14 cellular contexts compared by ENCODE assay signal in genomic region chr6:157892363-157892878, GRCh38.
A peak's percentile ranks its signal among the peaks of the same experiment; 100 is the strongest.
DNase-seq lines count a peak whose midpoint lies in the region; ATAC-seq and TF ChIP-seq lines count a peak whose summit lies in the region.
"Had no signal": no experiment of that assay in that cellular context is flagged by ENCODE, and none has a peak within 500 bp of the region (broad histone marks: within the 10 kb centered on the region; RNA-seq: fewer than 3 reads in every experiment).

No MANE protein-coding gene starts in this region.

- 0 out of 2 replicates have a peak, but pooled peaks cover 6% of the 10 kb centered on the region for H4K20me1 ChIP-seq in GM23248 (ENCODE audit: insufficient read depth)

- POLR2A ChIA-PET in activated CD4-positive, alpha-beta memory T cell treated with anti-CD3 and anti-CD28 coated beads, Interleukin-2, amount 10 ng/mL, durations not matched to agents 7 days and 5 days (lab: Charles Lee) = interaction anchor here (1.1 to 1.9 kb wide), 7 partner anchors 7 to 134 kb away, joined by 3 to 6 read pairs (median 3); partner anchors contain the start of gene SYNJ2

- no peaks in the 10 kb centered on the region for H3K27me3 ChIP-seq in GM23248 (replicated peaks; ENCODE audit: insufficient read depth)

- peak overlapping the region; percentile 87 for H3K27ac Mint-ChIP-seq in activated naive CD4-positive, alpha-beta T cell treated with anti-CD3 and anti-CD28 coated beads, Interleukin-2, amount 50 U/mL, for 24 hours
- H3K27ac Mint-ChIP-seq in activated CD4-positive, alpha-beta memory T cell treated with anti-CD3 and anti-CD28 coated beads, Interleukin-2, amount 10 ng/mL, durations not matched to agents 7 days and 5 days = peak overlapping the region; percentile 59
- H3K27ac Mint-ChIP-seq in stimulated activated naive CD8-positive, alpha-beta T cell treated with anti-CD3 and anti-CD28 coated beads, Interleukin-15, amount 100 ng/mL, for 72 hours = peak overlapping the region in 1 of 2 donors; percentile 75

- no peaks in the 10 kb centered on the region for H3K9me3 ChIP-seq in GM23248 (ENCODE audit: low read depth)
- H3K9me3 ChIP-seq: mucosa of descending colon had no signal

- DNase-seq in activated naive CD4-positive, alpha-beta T cell treated with Interleukin-2 at 50 U/mL for 16 hours = no peak
- DNase-seq in activated CD4-positive, alpha-beta memory T cell treated with anti-CD3 and anti-CD28 coated beads, Interleukin-2, amount 10 ng/mL, durations not matched to agents 7 days and 5 days = no peak
- peak; percentile 31 for DNase-seq in choroid plexus epithelial cell (ENCODE audit: low read depth)
- DNase-seq in stimulated activated naive CD8-positive, alpha-beta T cell treated with anti-CD3 and anti-CD28 coated beads, Interleukin-15, amount 100 ng/mL, for 72 hours = no peak
- no peak for DNase-seq in UCSD-AML1 (lab: John Stamatoyannopoulos, UW; ENCODE audit: unreplicated experiment)
- DNase-seq in effector CD8-positive, alpha-beta T cell (lab: John Stamatoyannopoulos, UW) = no peak
- DNase-seq in GM23248 = no peak
- DNase-seq: activated CD8-positive, alpha-beta memory T cell treated with anti-CD3 and anti-CD28 coated beads, Interleukin-2, amount 50 U/mL, for 48 hours; anterior cingulate cortex; foreskin fibroblast; mucosa of descending colon; RPMI8226; stimulated activated CD4-positive, alpha-beta T cell treated with anti-CD3 and anti-CD28 coated beads, Interleukin-1b, Interleukin-23, amount 100 ng/mL, for 48 hours had no signal

- peaks cover 56% of the 10 kb centered on the region for H3K36me3 ChIP-seq in GM23248 (ENCODE audit: low read depth)

- H3K4me3 ChIP-seq in choroid plexus epithelial cell (ENCODE audit: low read depth, low read length) (no peak overlapping the region), GM23248 (no peak overlapping the region)
- H3K4me3 ChIP-seq: mucosa of descending colon had no signal

- no peaks in the 10 kb centered on the region for H3K9me3 Mint-ChIP-seq in activated naive CD4-positive, alpha-beta T cell treated with anti-CD3 and anti-CD28 coated beads, Interleukin-2, amount 50 U/mL, for 24 hours
- H3K9me3 Mint-ChIP-seq in activated CD4-positive, alpha-beta memory T cell treated with anti-CD3 and anti-CD28 coated beads, Interleukin-2, amount 10 ng/mL, durations not matched to agents 7 days and 5 days = no peaks in the 10 kb centered on the region
- peaks cover 0 to 5% of the 10 kb centered on the region in 2 donors for H3K9me3 Mint-ChIP-seq in stimulated activated naive CD8-positive, alpha-beta T cell treated with anti-CD3 and anti-CD28 coated beads, Interleukin-15, amount 100 ng/mL, for 72 hours

- peaks cover 98% of the 10 kb centered on the region for H3K79me2 ChIP-seq in GM23248 (ENCODE audit: insufficient read depth)

- no peaks in the 10 kb centered on the region for H3K27me3 Mint-ChIP-seq in activated naive CD4-positive, alpha-beta T cell treated with anti-CD3 and anti-CD28 coated beads, Interleukin-2, amount 50 U/mL, for 24 hours
- H3K27me3 Mint-ChIP-seq in activated CD4-positive, alpha-beta memory T cell treated with anti-CD3 and anti-CD28 coated beads, Interleukin-2, amount 10 ng/mL, durations not matched to agents 7 days and 5 days = no peaks in the 10 kb centered on the region
- H3K27me3 Mint-ChIP-seq in stimulated activated naive CD8-positive, alpha-beta T cell treated with anti-CD3 and anti-CD28 coated beads, Interleukin-15, amount 100 ng/mL, for 72 hours = no peaks in the 10 kb centered on the region

- H3K36me3 Mint-ChIP-seq in activated naive CD4-positive, alpha-beta T cell treated with anti-CD3 and anti-CD28 coated beads, Interleukin-2, amount 50 U/mL, for 24 hours = peaks cover 26% of the 10 kb centered on the region
- H3K36me3 Mint-ChIP-seq in activated CD4-positive, alpha-beta memory T cell treated with anti-CD3 and anti-CD28 coated beads, Interleukin-2, amount 10 ng/mL, durations not matched to agents 7 days and 5 days (ENCODE audit: low read depth) = peaks cover 47% of the 10 kb centered on the region

- peak overlapping the region; percentile 66 for H3K4me3 Mint-ChIP-seq in activated naive CD4-positive, alpha-beta T cell treated with anti-CD3 and anti-CD28 coated beads, Interleukin-2, amount 50 U/mL, for 24 hours
- peak overlapping the region; percentile 24 for H3K4me3 Mint-ChIP-seq in activated CD4-positive, alpha-beta memory T cell treated with anti-CD3 and anti-CD28 coated beads, Interleukin-2, amount 10 ng/mL, durations not matched to agents 7 days and 5 days
- peak overlapping the region; percentile 71 to 72 for H3K4me3 Mint-ChIP-seq in stimulated activated naive CD8-positive, alpha-beta T cell treated with anti-CD3 and anti-CD28 coated beads, Interleukin-15, amount 100 ng/mL, for 72 hours

- no peak overlapping the region for H3K27ac ChIP-seq in GM23248

- WGBS in GM23248 (ENCODE audit: low coverage in 1 of 2, low lambda C conversion rate in 2 of 2, missing lambda C conversion rate in 2 of 2), 2 experiments = 98 to 99% methylated on average over 5 of the region's 5 CpGs

- in situ Hi-C loops in GM23248 (cut with MboI) = no loop called here

- no peaks in the 10 kb centered on the region for H3K4me1 ChIP-seq in GM23248 (ENCODE audit: insufficient read depth)

- CTCF ChIA-PET in activated CD4-positive, alpha-beta memory T cell treated with anti-CD3 and anti-CD28 coated beads, Interleukin-2, amount 10 ng/mL, durations not matched to agents 7 days and 5 days (lab: Charles Lee) = interaction anchor here (1.0 to 3.0 kb wide), 6 partner anchors 10 to 136 kb away, joined by 3 to 17 read pairs (median 4); no protein-coding TSS in a partner anchor

- peaks cover 66% of the 10 kb centered on the region for H3K4me1 Mint-ChIP-seq in activated naive CD4-positive, alpha-beta T cell treated with anti-CD3 and anti-CD28 coated beads, Interleukin-2, amount 50 U/mL, for 24 hours
- H3K4me1 Mint-ChIP-seq in activated CD4-positive, alpha-beta memory T cell treated with anti-CD3 and anti-CD28 coated beads, Interleukin-2, amount 10 ng/mL, durations not matched to agents 7 days and 5 days = peaks cover 38% of the 10 kb centered on the region
- peaks cover 64% of the 10 kb centered on the region for H3K4me1 Mint-ChIP-seq in stimulated activated naive CD8-positive, alpha-beta T cell treated with anti-CD3 and anti-CD28 coated beads, Interleukin-15, amount 100 ng/mL, for 72 hours

- ATAC-seq in stimulated activated naive CD8-positive, alpha-beta T cell treated with anti-CD3 and anti-CD28 coated beads, Interleukin-15, amount 100 ng/mL, for 72 hours = peak; percentile 77
- ATAC-seq: mucosa of descending colon had no signal

- no peak overlapping the region for H2AFZ ChIP-seq in GM23248

- no peak overlapping the region for H3K4me2 ChIP-seq in GM23248 (ENCODE audit: unreplicated experiment)

- no peak for TF ChIP-seq CTCF in choroid plexus epithelial cell (conservative IDR thresholded peaks at IDR 0.05; ENCODE audit: low read depth, low read length)

- H3F3A ChIP-seq in GM23248 (ENCODE audit: insufficient read depth) = peaks cover 24% of the 10 kb centered on the region

- H3K9me2 ChIP-seq in GM23248 (ENCODE audit: insufficient read depth) = no peaks in the 10 kb centered on the region

- no peak overlapping the region for H3K9ac ChIP-seq in GM23248
